In the genomic region with DNA sequence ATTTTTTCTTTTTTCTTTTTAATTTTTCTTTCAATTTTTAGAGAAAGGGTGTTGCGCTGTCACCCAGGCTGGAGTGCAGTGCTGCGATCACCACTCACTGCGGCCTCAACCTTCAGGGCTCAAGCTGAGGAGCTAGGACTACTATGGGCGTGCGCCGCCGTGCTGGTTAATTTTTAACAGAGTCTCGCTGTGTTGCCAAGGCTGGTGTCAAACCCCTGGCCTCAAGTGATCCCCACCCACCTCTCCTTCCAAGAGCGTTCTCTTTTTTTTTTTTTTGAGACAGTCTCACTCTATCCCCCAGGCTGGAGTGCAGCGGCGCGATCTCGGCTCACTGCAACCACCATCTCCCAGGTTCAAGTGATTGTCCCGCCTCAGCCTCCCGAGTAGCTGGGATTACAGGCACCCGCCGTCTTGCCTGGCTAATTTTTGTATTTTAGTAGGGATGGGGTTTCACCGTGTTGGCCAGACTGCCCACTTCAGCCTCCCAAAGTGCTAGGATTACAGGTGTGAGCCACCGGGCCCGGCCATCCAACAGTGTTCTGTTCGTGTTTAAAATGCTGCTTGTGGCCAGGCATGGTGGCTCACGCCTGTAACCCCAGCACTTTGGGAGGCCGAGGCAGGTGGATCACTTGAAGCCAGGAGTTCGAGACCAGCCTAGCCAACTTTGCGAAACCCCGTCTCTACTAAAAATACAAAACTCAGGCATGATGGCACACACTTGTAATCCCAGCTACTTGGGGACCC, we compare ENCODE assay signal across 20 cellular contexts. TPM values are rescaled to one million over a fixed set of nuclear protein-coding genes. Genes with fewer than 3 reads are reported as not detected.
DNase-seq lines count a peak whose midpoint lies in the region; ATAC-seq, FAIRE-seq and TF ChIP-seq lines count a peak whose summit lies in the region.
"Had no signal": no experiment of that assay in that cellular context is flagged by ENCODE, and none has a peak within 500 bp of the region (broad histone marks: within the 10 kb centered on the region; RNA-seq: fewer than 3 reads in every experiment).

No MANE protein-coding gene starts in this region.

- H3K79me2 ChIP-seq in HepG2 (ENCODE audit: insufficient read depth, low read length), result no peaks in the 10 kb centered on the region

- H3K27me3 ChIP-seq in HepG2 (ENCODE audit: control insufficient read depth in 1 of 2, insufficient read depth in 2 of 2, low read length in 2 of 2), result no peaks in the 10 kb centered on the region
- H3K27me3 ChIP-seq: BLaER1 had no signal

- H3K27ac ChIP-seq in RWPE1 (peak overlapping the region; percentile 18; the same call in 1 of the 2 replicates), HepG2 (ENCODE audit: extremely low read length, insufficient read depth, low read length) (peak overlapping the region; percentile 87)
- H3K27ac ChIP-seq: BLaER1, PC-9 had no signal

- peak; percentile 87 for ATAC-seq in HepG2
- ATAC-seq in GM19328 (IDR thresholded peaks at IDR 0.05; ENCODE audit: unreplicated experiment), result no peak

- intact Hi-C loops in HepG2 (cut with micrococcal nuclease; ENCODE audit: unreplicated experiment), result loop anchor here (1.0 kb wide), 1 partner anchor 11 kb away; no protein-coding TSS in a partner anchor

- no peak overlapping the region for H2AFZ ChIP-seq in HepG2 (ENCODE audit: low read length)
- H2AFZ ChIP-seq: PC-9 had no signal

- H3K9ac ChIP-seq in HepG2 (ENCODE audit: insufficient read depth, low read depth, low read length), result peak overlapping the region; percentile 49
- H3K9ac ChIP-seq: BLaER1 had no signal

- 39% methylated on average over 26 of the region's 26 CpGs for WGBS in HepG2 (ENCODE audit: low lambda C conversion rate)

- in situ Hi-C loops in HepG2 (cut with HindIII; ENCODE audit: extremely low pct_ligation_motif_present, low pct_unique_long_range_greater_than_20kb), result no loop called here

- H3K4me1 ChIP-seq in HepG2 (ENCODE audit: insufficient read depth, low read length), result peaks cover 35% of the 10 kb centered on the region

- TF ChIP-seq POLR2A in HepG2 (IDR thresholded peaks at IDR 0.05; ENCODE audit: insufficient read depth in 1 of 2, low read depth in 2 of 2, low read length in 2 of 2), result peak; percentile 36 to 59; a peak in 3 of 4 replicates

- BruUV-seq in HepG2 (replicated peaks; lab: Mats Ljungman, UMichigan), result no TSS peak

- POLR2A ChIA-PET in RWPE1 (lab: Yijun Ruan, JAX; ENCODE audit: low non-redundant PET), result no interaction called here
- POLR2A ChIA-PET in HepG2 (lab: Yijun Ruan, JAX), result interaction anchor here (0.9 to 1.7 kb wide), 9 partner anchors 11 to 57 kb away, joined by 3 to 18 read pairs (median 7); partner anchors contain the start of gene SPG7

- peak overlapping the region; percentile 96 for H3K4me2 ChIP-seq in HepG2 (ENCODE audit: low read depth, low read length)
- H3K4me2 ChIP-seq: BLaER1, PC-9 had no signal

- no peak for TF ChIP-seq EP300 in HepG2 (IDR thresholded peaks at IDR 0.05; ENCODE audit: low read depth in 2 of 2, low read length in 2 of 2)
- TF ChIP-seq EP300 in HepG2 (CRISPR knock-in tag; IDR thresholded peaks at IDR 0.05; ENCODE audit: borderline replicate concordance), result no peak

- CTCF ChIA-PET in RWPE1 (lab: Yijun Ruan, JAX) (interaction anchor here (0.8 kb wide), 1 partner anchor 37 kb away, joined by 3 read pairs; no protein-coding TSS in a partner anchor), HepG2 (lab: Yijun Ruan, JAX; ENCODE audit: low intra/inter-chr PET ratio, low total read pairs) (no interaction called here)

- peaks cover 5% of the 10 kb centered on the region; the same call in 1 of the 2 replicates for H4K20me1 ChIP-seq in HepG2 (ENCODE audit: insufficient read depth, low read length)

- no peak for TF ChIP-seq RAD21 in HepG2 (CRISPR knock-in tag; IDR thresholded peaks at IDR 0.05)

- no peaks in the 10 kb centered on the region for H3K9me3 ChIP-seq in HepG2 (ENCODE audit: low read length)
- H3K9me3 ChIP-seq: BLaER1 had no signal

- peak overlapping the region; percentile 38 to 72 (median 41) for H3K4me3 ChIP-seq in HepG2 (replicated peaks in 1 of 3; ENCODE audit: insufficient read depth in 1 of 3, low read depth in 2 of 3, low read length in 3 of 3)
- H3K4me3 ChIP-seq: BLaER1, PC-9 had no signal

- peak; percentile 99 for FAIRE-seq in HepG2 (lab: Jason Lieb, UNC)
- FAIRE-seq: A204.1, GM12891, GM18507, H1 had no signal

- H3K36me3 ChIP-seq in HepG2 (replicated peaks in 1 of 2; ENCODE audit: control insufficient read depth in 1 of 2, insufficient read depth in 2 of 2, low read length in 2 of 2), result peaks cover 20 to 45% of the 10 kb centered on the region in 2 experiments; a peak in 4 of 5 replicates

- no peak for TF ChIP-seq CTCF in RWPE1 (conservative IDR thresholded peaks at IDR 0.05; ENCODE audit: low read depth)
- no peak for TF ChIP-seq CTCF in HepG2 (CRISPR knock-in tag; IDR thresholded peaks at IDR 0.05)

- DNase-seq in COLO668 (lab: John Stamatoyannopoulos, UW; ENCODE audit: unreplicated experiment) (peak; percentile 84), RWPE1 (ENCODE audit: low spot score) (no peak), HepG2 (ENCODE audit: low spot score) (peak; percentile 89), renal cortical epithelial cell (ENCODE audit: low read depth) (peak; percentile 72), cerebellar cortex (ENCODE audit: low spot score) (no peak), COLO829 (ENCODE audit: low spot score) (no peak), NCI-H345 (lab: John Stamatoyannopoulos, UW) (no peak)
- DNase-seq: CD8-positive, alpha-beta memory T cell; GF-D8; KG1; NCI-H1436 treated with DMSO at 0.1 percent for 48 hours; NCI-H2029 treated with DMSO at 0.1 percent for 48 hours; NCI-H510A; PC-9 had no signal

RNA-seq across cellular contexts. Expression of gene RPL13, which starts 14.5 kb away (rescaled TPM):
- total RNA-seq in HepG2 (2016; rRNA removed; fragmentation: Illumina TruSeq; extraction: Trizol) (2,988 and 3,233 TPM in 2 replicates), renal cortical epithelial cell (1,512 and 2,288 TPM in 2 replicates)
- total RNA-seq in HepG2 (2016; cell fraction: cytosol; rRNA removed; fragmentation: Illumina TruSeq; extraction: Trizol; ENCODE audit: low read depth), result 6,142 and 6,743 TPM in 2 replicates
- 3,074 and 3,414 TPM in 2 replicates for total RNA-seq in HepG2 (2016; cell fraction: insoluble cytoplasmic fraction; rRNA removed; fragmentation: Illumina TruSeq; extraction: Trizol)
- 8,788 and 9,254 TPM in 2 replicates for total RNA-seq in HepG2 (2016; cell fraction: membrane; rRNA removed; fragmentation: Illumina TruSeq; extraction: Trizol)
- 1,061 and 1,137 TPM in 2 replicates for total RNA-seq in HepG2 (2016; cell fraction: nucleus; rRNA removed; fragmentation: Illumina TruSeq; extraction: Trizol)
- 4,411 and 5,523 TPM in 2 replicates for polyA plus RNA-seq in HepG2 (2011; rRNA removed)
- polyA plus RNA-seq in HepG2 (2011; cell fraction: cytosol; rRNA removed), result 4,701 and 9,932 TPM in 2 replicates
- 3,101 and 3,317 TPM in 2 replicates for polyA plus RNA-seq in HepG2 (2011; cell fraction: nucleus; rRNA removed)
- 3,379 and 4,912 TPM in 2 replicates for polyA plus RNA-seq in HepG2 (2012)
- polyA plus RNA-seq in HepG2 (2016; cell fraction: cytosol; fragmentation: Illumina TruSeq; extraction: Trizol; ENCODE audit: low read depth), result 8,773 and 9,300 TPM in 2 replicates
- polyA plus RNA-seq in HepG2 (2016; cell fraction: insoluble cytoplasmic fraction; fragmentation: Illumina TruSeq; extraction: Trizol; ENCODE audit: low read depth), result 3,767 and 4,135 TPM in 2 replicates
- polyA plus RNA-seq in HepG2 (2016; cell fraction: membrane; fragmentation: Illumina TruSeq; extraction: Trizol; ENCODE audit: low read depth), result 9,832 and 9,939 TPM in 2 replicates
- 2,257 and 2,556 TPM in 2 replicates for polyA plus RNA-seq in HepG2 (2016; cell fraction: nucleus; fragmentation: Illumina TruSeq; extraction: Trizol; ENCODE audit: insufficient read depth, low read depth)
- polyA minus RNA-seq in HepG2 (2011; rRNA and poly(A)+ RNA removed; ENCODE audit: low replicate concordance), result 1,096 and 3,482 TPM in 2 replicates
- 1,942 and 2,023 TPM in 2 replicates for polyA minus RNA-seq in HepG2 (2011; cell fraction: cytosol; rRNA and poly(A)+ RNA removed)
- 448 and 516 TPM in 2 replicates for polyA minus RNA-seq in HepG2 (2011; cell fraction: nucleus; rRNA and poly(A)+ RNA removed)

RNA-seq across cellular contexts. Expression of gene CPNE7, which starts 29.6 kb away (rescaled TPM):
- total RNA-seq in HepG2 (2016; rRNA removed; fragmentation: Illumina TruSeq; extraction: Trizol), result not detected in 2 replicates
- not detected in 2 replicates for total RNA-seq in HepG2 (2016; cell fraction: cytosol; rRNA removed; fragmentation: Illumina TruSeq; extraction: Trizol; ENCODE audit: low read depth)
- 0.15 TPM in 1 of 2 replicates, not detected in the other for total RNA-seq in HepG2 (2016; cell fraction: insoluble cytoplasmic fraction; rRNA removed; fragmentation: Illumina TruSeq; extraction: Trizol)
- total RNA-seq in HepG2 (2016; cell fraction: membrane; rRNA removed; fragmentation: Illumina TruSeq; extraction: Trizol), result not detected in 2 replicates
- not detected in 2 replicates for total RNA-seq in HepG2 (2016; cell fraction: nucleus; rRNA removed; fragmentation: Illumina TruSeq; extraction: Trizol)
- polyA plus RNA-seq in HepG2 (2011; rRNA removed), result 0.59 and 2.1 TPM in 2 replicates
- 0.19 and 0.32 TPM in 2 replicates for polyA plus RNA-seq in HepG2 (2011; cell fraction: cytosol; rRNA removed)
- polyA plus RNA-seq in HepG2 (2011; cell fraction: nucleus; rRNA removed), result 4.5 and 6.2 TPM in 2 replicates
- polyA plus RNA-seq in HepG2 (2012), result 0.27 and 0.35 TPM in 2 replicates
- not detected in 2 replicates for polyA plus RNA-seq in HepG2 (2016; cell fraction: cytosol; fragmentation: Illumina TruSeq; extraction: Trizol; ENCODE audit: low read depth)
- not detected in 2 replicates for polyA plus RNA-seq in HepG2 (2016; cell fraction: insoluble cytoplasmic fraction; fragmentation: Illumina TruSeq; extraction: Trizol; ENCODE audit: low read depth)
- 0.06 TPM in 1 of 2 replicates, not detected in the other for polyA plus RNA-seq in HepG2 (2016; cell fraction: membrane; fragmentation: Illumina TruSeq; extraction: Trizol; ENCODE audit: low read depth)
- 0.52 and 1.2 TPM in 2 replicates for polyA plus RNA-seq in HepG2 (2016; cell fraction: nucleus; fragmentation: Illumina TruSeq; extraction: Trizol; ENCODE audit: insufficient read depth, low read depth)
- 0.58 and 25.2 TPM in 2 replicates for polyA minus RNA-seq in HepG2 (2011; rRNA and poly(A)+ RNA removed; ENCODE audit: low replicate concordance)
- not detected in 2 replicates for polyA minus RNA-seq in HepG2 (2011; cell fraction: cytosol; rRNA and poly(A)+ RNA removed)
- 0.26 and 0.99 TPM in 2 replicates for polyA minus RNA-seq in HepG2 (2011; cell fraction: nucleus; rRNA and poly(A)+ RNA removed)
- 11.9 and 45.5 TPM in 2 replicates for total RNA-seq in renal cortical epithelial cell

RNA-seq across cellular contexts. Expression of gene SPG7, which starts 37.8 kb away (rescaled TPM):
- total RNA-seq in HepG2 (2016; rRNA removed; fragmentation: Illumina TruSeq; extraction: Trizol) (63.9 and 136 TPM in 2 replicates), renal cortical epithelial cell (114 and 152 TPM in 2 replicates)
- total RNA-seq in HepG2 (2016; cell fraction: cytosol; rRNA removed; fragmentation: Illumina TruSeq; extraction: Trizol; ENCODE audit: low read depth), result 47.1 and 47.6 TPM in 2 replicates
- 54.6 and 131 TPM in 2 replicates for total RNA-seq in HepG2 (2016; cell fraction: insoluble cytoplasmic fraction; rRNA removed; fragmentation: Illumina TruSeq; extraction: Trizol)
- 46.3 and 47.0 TPM in 2 replicates for total RNA-seq in HepG2 (2016; cell fraction: membrane; rRNA removed; fragmentation: Illumina TruSeq; extraction: Trizol)
- total RNA-seq in HepG2 (2016; cell fraction: nucleus; rRNA removed; fragmentation: Illumina TruSeq; extraction: Trizol), result 148 and 166 TPM in 2 replicates
- 66.0 and 77.5 TPM in 2 replicates for polyA plus RNA-seq in HepG2 (2011; rRNA removed)
- 41.6 and 46.2 TPM in 2 replicates for polyA plus RNA-seq in HepG2 (2011; cell fraction: cytosol; rRNA removed)
- 327 and 378 TPM in 2 replicates for polyA plus RNA-seq in HepG2 (2011; cell fraction: nucleus; rRNA removed)
- 69.0 and 72.2 TPM in 2 replicates for polyA plus RNA-seq in HepG2 (2012)
- polyA plus RNA-seq in HepG2 (2016; cell fraction: cytosol; fragmentation: Illumina TruSeq; extraction: Trizol; ENCODE audit: low read depth), result 8.2 and 9.5 TPM in 2 replicates
- 43.3 and 56.0 TPM in 2 replicates for polyA plus RNA-seq in HepG2 (2016; cell fraction: insoluble cytoplasmic fraction; fragmentation: Illumina TruSeq; extraction: Trizol; ENCODE audit: low read depth)
- polyA plus RNA-seq in HepG2 (2016; cell fraction: membrane; fragmentation: Illumina TruSeq; extraction: Trizol; ENCODE audit: low read depth), result 16.9 and 17.6 TPM in 2 replicates
- 304 and 336 TPM in 2 replicates for polyA plus RNA-seq in HepG2 (2016; cell fraction: nucleus; fragmentation: Illumina TruSeq; extraction: Trizol; ENCODE audit: insufficient read depth, low read depth)
- polyA minus RNA-seq in HepG2 (2011; rRNA and poly(A)+ RNA removed; ENCODE audit: low replicate concordance), result 76.1 and 106 TPM in 2 replicates
- polyA minus RNA-seq in HepG2 (2011; cell fraction: cytosol; rRNA and poly(A)+ RNA removed), result 59.0 and 61.6 TPM in 2 replicates
- polyA minus RNA-seq in HepG2 (2011; cell fraction: nucleus; rRNA and poly(A)+ RNA removed), result 140 and 143 TPM in 2 replicates

RNA-seq across cellular contexts. Expression of gene ANKRD11, which starts 55.6 kb away (rescaled TPM):
- total RNA-seq in HepG2 (2016; rRNA removed; fragmentation: Illumina TruSeq; extraction: Trizol) (21.4 and 24.4 TPM in 2 replicates), renal cortical epithelial cell (32.3 and 96.9 TPM in 2 replicates)
- 54.2 and 55.2 TPM in 2 replicates for total RNA-seq in HepG2 (2016; cell fraction: cytosol; rRNA removed; fragmentation: Illumina TruSeq; extraction: Trizol; ENCODE audit: low read depth)
- 17.9 and 22.3 TPM in 2 replicates for total RNA-seq in HepG2 (2016; cell fraction: insoluble cytoplasmic fraction; rRNA removed; fragmentation: Illumina TruSeq; extraction: Trizol)
- total RNA-seq in HepG2 (2016; cell fraction: membrane; rRNA removed; fragmentation: Illumina TruSeq; extraction: Trizol), result 22.4 and 27.0 TPM in 2 replicates
- 48.5 and 63.5 TPM in 2 replicates for total RNA-seq in HepG2 (2016; cell fraction: nucleus; rRNA removed; fragmentation: Illumina TruSeq; extraction: Trizol)
- 38.4 and 42.3 TPM in 2 replicates for polyA plus RNA-seq in HepG2 (2011; rRNA removed)
- polyA plus RNA-seq in HepG2 (2011; cell fraction: cytosol; rRNA removed), result 31.1 and 36.3 TPM in 2 replicates
- polyA plus RNA-seq in HepG2 (2011; cell fraction: nucleus; rRNA removed), result 155 and 191 TPM in 2 replicates
- 78.6 and 89.8 TPM in 2 replicates for polyA plus RNA-seq in HepG2 (2012)
- polyA plus RNA-seq in HepG2 (2016; cell fraction: cytosol; fragmentation: Illumina TruSeq; extraction: Trizol; ENCODE audit: low read depth), result 10.6 and 13.9 TPM in 2 replicates
- 35.2 and 50.6 TPM in 2 replicates for polyA plus RNA-seq in HepG2 (2016; cell fraction: insoluble cytoplasmic fraction; fragmentation: Illumina TruSeq; extraction: Trizol; ENCODE audit: low read depth)
- polyA plus RNA-seq in HepG2 (2016; cell fraction: membrane; fragmentation: Illumina TruSeq; extraction: Trizol; ENCODE audit: low read depth), result 29.5 and 30.6 TPM in 2 replicates
- polyA plus RNA-seq in HepG2 (2016; cell fraction: nucleus; fragmentation: Illumina TruSeq; extraction: Trizol; ENCODE audit: insufficient read depth, low read depth), result 190 and 216 TPM in 2 replicates
- 38.6 and 64.5 TPM in 2 replicates for polyA minus RNA-seq in HepG2 (2011; rRNA and poly(A)+ RNA removed; ENCODE audit: low replicate concordance)
- 32.5 and 37.0 TPM in 2 replicates for polyA minus RNA-seq in HepG2 (2011; cell fraction: cytosol; rRNA and poly(A)+ RNA removed)
- 104 and 109 TPM in 2 replicates for polyA minus RNA-seq in HepG2 (2011; cell fraction: nucleus; rRNA and poly(A)+ RNA removed)

Comparison
In these comparisons a context has a peak if more than half of its experiments do, and no peak if none do; other contexts are left out.
1. DNase-seq: peak in COLO668 (single experiment), HepG2 (single experiment) and renal cortical epithelial cell (single experiment); none in RWPE1 (single experiment), cerebellar cortex (single experiment), COLO829 (single experiment) and NCI-H345 (single experiment).
2. RNA of gene CPNE7, which starts 29.6 kb away (total RNA-seq): 11.9 to 45.5 TPM in renal cortical epithelial cell; 0.15 TPM in HepG2; every median in the first group is over 10 times any median in the second.